In genomic region chr3:169811606-169812123, GRCh38 we compare ENCODE assay signal across 6 cellular contexts. TPM values are rescaled to one million over a fixed set of nuclear protein-coding genes. Genes with fewer than 3 reads are reported as not detected.
DNase-seq lines count a peak whose midpoint lies in the region; ATAC-seq and TF ChIP-seq lines count a peak whose summit lies in the region.

No MANE protein-coding gene starts in this region.

- H3K27ac Mint-ChIP-seq in activated T-helper 17 cell treated with anti-CD3 and anti-CD28 coated beads, Interleukin-2, amount 50 U/mL, for 72 hours: no peak overlapping the region

- no peak for TF ChIP-seq CTCF in AG09309 (IDR thresholded peaks at IDR 0.05; ENCODE audit: control insufficient read depth, insufficient read depth, low read depth, low read length, missing control alignments)

- DNase-seq in AG09309 (ENCODE audit: low read depth) (peak; percentile 32), kidney glomerular epithelial cell (lab: John Stamatoyannopoulos, UW) (peak; percentile 36), SW 1271 (lab: John Stamatoyannopoulos, UW) (no peak)

- no peaks in the 10 kb centered on the region for H3K27me3 Mint-ChIP-seq in activated T-helper 17 cell treated with anti-CD3 and anti-CD28 coated beads, Interleukin-2, amount 50 U/mL, for 72 hours

- peak overlapping the region; percentile 97 for H3K4me3 Mint-ChIP-seq in activated T-helper 17 cell treated with anti-CD3 and anti-CD28 coated beads, Interleukin-2, amount 50 U/mL, for 72 hours

- peaks cover 16% of the 10 kb centered on the region for H3K4me1 ChIP-seq in HUES64 (ENCODE audit: insufficient read depth, low read length)

- peaks cover 9% of the 10 kb centered on the region; the same call in 1 of the 2 replicates for H3K9me3 ChIP-seq in HUES64 (ENCODE audit: insufficient read depth, low read depth, low read length)

- no peak overlapping the region for H3K27ac ChIP-seq in HUES64 (ENCODE audit: low read depth, low read length)

- peak overlapping the region; percentile 48 for H3K4me3 ChIP-seq in AG09309 (ENCODE audit: control insufficient read depth, low read depth, low read length)
- peak overlapping the region; percentile 52 for H3K4me3 ChIP-seq in HUES64 (ENCODE audit: low read length)

- H3K36me3 ChIP-seq in HUES64 (ENCODE audit: insufficient read depth, low read length): no peaks in the 10 kb centered on the region

- peaks cover 3% of the 10 kb centered on the region for H3K9me3 Mint-ChIP-seq in activated T-helper 17 cell treated with anti-CD3 and anti-CD28 coated beads, Interleukin-2, amount 50 U/mL, for 72 hours

- H3K9ac ChIP-seq in HUES64 (ENCODE audit: low read depth, low read length): peak overlapping the region; percentile 55

- ATAC-seq in activated T-helper 17 cell treated with anti-CD3 and anti-CD28 coated beads, Interleukin-2, amount 50 U/mL, for 72 hours (replicated peaks): no peak
- ATAC-seq in HG02571 (IDR thresholded peaks at IDR 0.05; ENCODE audit: unreplicated experiment): no peak

- peaks cover 17% of the 10 kb centered on the region; the same call in 1 of the 2 replicates for H3K27me3 ChIP-seq in HUES64 (ENCODE audit: insufficient read depth, low read length)

- 38% methylated on average over 15 of the region's 15 CpGs for WGBS in HUES64

- no peaks in the 10 kb centered on the region for H3K36me3 Mint-ChIP-seq in activated T-helper 17 cell treated with anti-CD3 and anti-CD28 coated beads, Interleukin-2, amount 50 U/mL, for 72 hours (ENCODE audit: low read depth)

- H3K4me1 Mint-ChIP-seq in activated T-helper 17 cell treated with anti-CD3 and anti-CD28 coated beads, Interleukin-2, amount 50 U/mL, for 72 hours: peaks cover 14% of the 10 kb centered on the region

RNA-seq across cellular contexts. Expression of gene LRRIQ4, which starts 1.0 kb away (rescaled TPM):
- polyA plus RNA-seq in HUES64 (2013, experiment 1 of 2): not detected
- polyA plus RNA-seq in HUES64 (2013, experiment 2 of 2): not detected
- total RNA-seq in activated T-helper 17 cell treated with anti-CD3 and anti-CD28 coated beads, Interleukin-2, amount 50 U/mL, for 72 hours: under 1 TPM; 0.13 TPM

RNA-seq across cellular contexts. Expression of gene LRRC34, which starts 1.0 kb away (rescaled TPM):
- 2.9 TPM for polyA plus RNA-seq in HUES64 (2013, experiment 1 of 2)
- polyA plus RNA-seq in HUES64 (2013, experiment 2 of 2): 4.6 TPM
- total RNA-seq in activated T-helper 17 cell treated with anti-CD3 and anti-CD28 coated beads, Interleukin-2, amount 50 U/mL, for 72 hours: 1 to 10 TPM; 1.4 to 1.7 TPM

RNA-seq across cellular contexts. Expression of gene MYNN, which starts 38.5 kb away (rescaled TPM):
- 13.9 TPM for polyA plus RNA-seq in HUES64 (2013, experiment 1 of 2)
- 15.2 TPM for polyA plus RNA-seq in HUES64 (2013, experiment 2 of 2)
- total RNA-seq in activated T-helper 17 cell treated with anti-CD3 and anti-CD28 coated beads, Interleukin-2, amount 50 U/mL, for 72 hours: 10 to 100 TPM; 11.8 to 15.0 TPM

RNA-seq across cellular contexts. Expression of gene ACTRT3, which starts 42.3 kb away (rescaled TPM):
- polyA plus RNA-seq in HUES64 (2013, experiment 1 of 2): 1.3 TPM
- 1.1 TPM for polyA plus RNA-seq in HUES64 (2013, experiment 2 of 2)
- total RNA-seq in activated T-helper 17 cell treated with anti-CD3 and anti-CD28 coated beads, Interleukin-2, amount 50 U/mL, for 72 hours: 1 to 10 TPM; 1.9 to 2.0 TPM

RNA-seq across cellular contexts. Expression of gene TERC, which starts 46.8 kb away (rescaled TPM):
- 16.4 TPM for polyA plus RNA-seq in HUES64 (2013, experiment 1 of 2)
- polyA plus RNA-seq in HUES64 (2013, experiment 2 of 2): 24.5 TPM
- 10 to 100 TPM; 14.5 to 14.9 TPM for total RNA-seq in activated T-helper 17 cell treated with anti-CD3 and anti-CD28 coated beads, Interleukin-2, amount 50 U/mL, for 72 hours

Comparison
In these comparisons a context has a peak if more than half of its experiments do, and no peak if none do; other contexts are left out.
1. DNase-seq: peak in AG09309 (single experiment) and kidney glomerular epithelial cell (single experiment); none in SW 1271 (0 of 2).